In genomic region chr1:198641966-198642656, GRCh38 we compare ENCODE assay signal across 1 cellular context.
TF ChIP-seq lines count a peak whose summit lies in the region.

No MANE protein-coding gene starts in this region.

TF ChIP-seq in WTC11, 78 proteins besides CTCF, POLR2A, EP300 and RAD21 (continued from another document):
- TF ChIP-seq SMAD4 (CRISPR knock-in tag; IDR thresholded peaks at IDR 0.05) (no peak), ZNF121 (CRISPR knock-in tag; IDR thresholded peaks at IDR 0.05) (no peak), NR2C2 (CRISPR knock-in tag; IDR thresholded peaks at IDR 0.05) (no peak), MYBL2 (CRISPR knock-in tag; IDR thresholded peaks at IDR 0.05) (no peak), RORB (CRISPR knock-in tag; IDR thresholded peaks at IDR 0.05) (no peak), ZNF671 (CRISPR knock-in tag; IDR thresholded peaks at IDR 0.05) (no peak)
